ENCODE assay signal across 20 cellular contexts in genomic region chr21:32248616-32249550, GRCh38. TPM values are rescaled to one million over a fixed set of nuclear protein-coding genes. Genes with fewer than 3 reads are reported as not detected.
DNase-seq lines count a peak whose midpoint lies in the region; ATAC-seq, FAIRE-seq and TF ChIP-seq lines count a peak whose summit lies in the region.
"Had no signal": no experiment of that assay in that cellular context is flagged by ENCODE, and none has a peak within 500 bp of the region (broad histone marks: within the 10 kb centered on the region; RNA-seq: fewer than 3 reads in every experiment).

No MANE protein-coding gene starts in this region.

- DNase-seq in NCI-H2107 treated with DMSO at 0.1 percent for 48 hours (lab: John Stamatoyannopoulos, UW; ENCODE audit: unreplicated experiment) = peak; percentile 3
- no peak for DNase-seq in NCI-H2107 (lab: John Stamatoyannopoulos, UW)
- peak; percentile 97 for DNase-seq in NCI-H69 (lab: John Stamatoyannopoulos, UW)
- DNase-seq in endodermal cell = no peak
- DNase-seq in sciatic nerve (ENCODE audit: low spot score) = no peak
- no peak for DNase-seq in CD8-positive, alpha-beta memory T cell
- DNase-seq in HepG2 (ENCODE audit: low spot score) = no peak
- DNase-seq in stimulated activated CD4-positive, alpha-beta T cell treated with anti-CD3 and anti-CD28 coated beads, Interleukin-4, amount 100 ng/mL, for 1 hour = no peak
- DNase-seq: aorta; cortex of kidney; GDM1; KG1; left lung; naive B cell; PC-9; stimulated activated CD8-positive, alpha-beta memory T cell treated with anti-CD3 and anti-CD28 coated beads, Interleukin-4, amount 100 ng/mL, for 48 hours had no signal

- H3K4me3 Mint-ChIP-seq in endodermal cell = no peak overlapping the region
- no peak overlapping the region for H3K4me3 Mint-ChIP-seq in CD8-positive, alpha-beta memory T cell

- no peak for TF ChIP-seq POLR2A in HepG2 (IDR thresholded peaks at IDR 0.05; ENCODE audit: insufficient read depth in 1 of 2, low read depth in 2 of 2, low read length in 2 of 2)

- TF ChIP-seq EP300 in HepG2 (IDR thresholded peaks at IDR 0.05; ENCODE audit: low read depth in 2 of 2, low read length in 2 of 2) (no peak), HepG2 (CRISPR knock-in tag; IDR thresholded peaks at IDR 0.05; ENCODE audit: borderline replicate concordance) (no peak)

- TF ChIP-seq CTCF in endodermal cell (conservative IDR thresholded peaks at IDR 0.05) (no peak), HepG2 (CRISPR knock-in tag; IDR thresholded peaks at IDR 0.05) (no peak)

- no TSS peak for BruUV-seq in HepG2 (replicated peaks; lab: Mats Ljungman, UMichigan)

- no peak for TF ChIP-seq RAD21 in HepG2 (CRISPR knock-in tag; IDR thresholded peaks at IDR 0.05)

- in situ Hi-C loops in HepG2 (cut with HindIII; ENCODE audit: extremely low pct_ligation_motif_present, low pct_unique_long_range_greater_than_20kb) = no loop called here

- intact Hi-C loops in sciatic nerve (cut with DNase I) (no loop called here), HepG2 (cut with micrococcal nuclease; ENCODE audit: unreplicated experiment) (no loop called here)

- no peak overlapping the region for H3K4me2 ChIP-seq in HepG2 (ENCODE audit: low read depth, low read length)
- H3K4me2 ChIP-seq: PC-9 had no signal

- H3K27me3 Mint-ChIP-seq in endodermal cell (ENCODE audit: insufficient read depth) = no peaks in the 10 kb centered on the region
- H3K27me3 Mint-ChIP-seq in CD8-positive, alpha-beta memory T cell = peaks cover 21 to 33% of the 10 kb centered on the region in 2 donors

- H3K9me3 ChIP-seq in endodermal cell (ENCODE audit: control insufficient read depth, low read length) = no peaks in the 10 kb centered on the region
- no peaks in the 10 kb centered on the region for H3K9me3 ChIP-seq in CD8-positive, alpha-beta memory T cell (ENCODE audit: low read length)
- no peaks in the 10 kb centered on the region for H3K9me3 ChIP-seq in HepG2 (ENCODE audit: low read length)
- H3K9me3 ChIP-seq: left lung had no signal

- H3K27me3 ChIP-seq in endodermal cell (ENCODE audit: control insufficient read depth, insufficient read depth, low read length, poor library complexity, severe bottlenecking) (no peaks in the 10 kb centered on the region), HepG2 (ENCODE audit: control insufficient read depth in 1 of 2, insufficient read depth in 2 of 2, low read length in 2 of 2) (peaks cover 2 to 51% of the 10 kb centered on the region in 2 experiments; a peak in 4 of 5 replicates)
- H3K27me3 ChIP-seq in CD8-positive, alpha-beta memory T cell (ENCODE audit: insufficient read depth, low read length, poor library complexity, severe bottlenecking) = no peaks in the 10 kb centered on the region
- H3K27me3 ChIP-seq: left lung had no signal

- CTCF ChIA-PET in CD8-positive, alpha-beta memory T cell (lab: Charles Lee) = no interaction called here
- CTCF ChIA-PET in HepG2 (lab: Yijun Ruan, JAX; ENCODE audit: low intra/inter-chr PET ratio, low total read pairs) = no interaction called here

- FAIRE-seq in HepG2 (lab: Jason Lieb, UNC) = no peak

- H3K9me3 Mint-ChIP-seq in endodermal cell = no peaks in the 10 kb centered on the region
- peaks cover 3 to 12% (median 9%) of the 10 kb centered on the region in 5 donors for H3K9me3 Mint-ChIP-seq in CD8-positive, alpha-beta memory T cell

- no peaks in the 10 kb centered on the region for H4K20me1 ChIP-seq in HepG2 (ENCODE audit: insufficient read depth, low read length)

- H3K4me3 ChIP-seq in endodermal cell (ENCODE audit: low read length) = no peak overlapping the region
- H3K4me3 ChIP-seq in CD8-positive, alpha-beta memory T cell (ENCODE audit: low read length) = no peak overlapping the region
- H3K4me3 ChIP-seq in HepG2 (replicated peaks in 1 of 3; ENCODE audit: insufficient read depth in 1 of 3, low read depth in 2 of 3, low read length in 3 of 3) = no peak overlapping the region
- H3K4me3 ChIP-seq: left lung, PC-9 had no signal

- H3K36me3 ChIP-seq in endodermal cell (ENCODE audit: control insufficient read depth, insufficient read depth, low read length) (no peaks in the 10 kb centered on the region), HepG2 (replicated peaks in 1 of 2; ENCODE audit: control insufficient read depth in 1 of 2, insufficient read depth in 2 of 2, low read length in 2 of 2) (no peaks in the 10 kb centered on the region)
- no peaks in the 10 kb centered on the region for H3K36me3 ChIP-seq in CD8-positive, alpha-beta memory T cell (ENCODE audit: insufficient read depth, low read length)
- H3K36me3 ChIP-seq: left lung had no signal

- H3K4me1 ChIP-seq in endodermal cell (ENCODE audit: control insufficient read depth, insufficient read depth, low read length) (no peaks in the 10 kb centered on the region), HepG2 (ENCODE audit: insufficient read depth, low read length) (no peaks in the 10 kb centered on the region)
- H3K4me1 ChIP-seq in CD8-positive, alpha-beta memory T cell (ENCODE audit: insufficient read depth, low read length) = no peaks in the 10 kb centered on the region
- H3K4me1 ChIP-seq: left lung had no signal

- 84% methylated on average over 7 to 12 of the region's 12 CpGs for WGBS in endodermal cell (ENCODE audit: insufficient coverage in 1 of 2, insufficient read length in 1 of 2), 2 experiments
- 44% methylated on average over 10 of the region's 12 CpGs for WGBS in HepG2 (ENCODE audit: low lambda C conversion rate)

- peak; percentile 87 for ATAC-seq in sciatic nerve
- no peak for ATAC-seq in HepG2
- ATAC-seq: HCT116, left lung, right cardiac atrium had no signal

- H3K4me1 Mint-ChIP-seq in endodermal cell = peaks cover 3% of the 10 kb centered on the region
- H3K4me1 Mint-ChIP-seq in CD8-positive, alpha-beta memory T cell = no peaks in the 10 kb centered on the region
- H3K4me1 Mint-ChIP-seq: naive B cell had no signal

- peak overlapping the region; percentile 16 for H3K27ac Mint-ChIP-seq in endodermal cell
- no peak overlapping the region for H3K27ac Mint-ChIP-seq in CD8-positive, alpha-beta memory T cell
- H3K27ac Mint-ChIP-seq: activated T-helper 2 cell treated with anti-CD3 and anti-CD28 coated beads, Interferon-gamma antibody, Interleukin-2, Interleukin-4, amounts not matched to agents 10 μg/mL and 5 μg/mL and 100 μg/mL, durations not matched to agents 14 hours and 24 hours and 36 hours; naive B cell had no signal

- no peak overlapping the region for H3K9ac ChIP-seq in endodermal cell (ENCODE audit: extremely low read depth, low read length, poor library complexity, severe bottlenecking)
- no peak overlapping the region for H3K9ac ChIP-seq in HepG2 (ENCODE audit: insufficient read depth, low read depth, low read length)

- no peaks in the 10 kb centered on the region for H3K79me2 ChIP-seq in HepG2 (ENCODE audit: insufficient read depth, low read length)

- H2AFZ ChIP-seq in HepG2 (ENCODE audit: low read length) = no peak overlapping the region
- H2AFZ ChIP-seq: PC-9 had no signal

- H3K27ac ChIP-seq in endodermal cell (ENCODE audit: low read depth, low read length) (peak overlapping the region; percentile 36), HepG2 (ENCODE audit: extremely low read length, insufficient read depth, low read length) (no peak overlapping the region)
- no peak overlapping the region for H3K27ac ChIP-seq in CD8-positive, alpha-beta memory T cell (ENCODE audit: low read depth, low read length)
- H3K27ac ChIP-seq: left lung, PC-9 had no signal

- POLR2A ChIA-PET in CD8-positive, alpha-beta memory T cell (lab: Charles Lee) = no interaction called here
- POLR2A ChIA-PET in HepG2 (lab: Yijun Ruan, JAX) = no interaction called here

- H3K36me3 Mint-ChIP-seq in endodermal cell (ENCODE audit: low read depth) = no peaks in the 10 kb centered on the region
- H3K36me3 Mint-ChIP-seq in CD8-positive, alpha-beta memory T cell = peaks cover 0 to 3% (median 1%) of the 10 kb centered on the region in 3 donors

RNA-seq across cellular contexts. Expression of gene MIS18A, which starts 30.0 kb away (rescaled TPM):
- 10 to 100 TPM; 46.4 to 48.3 TPM for total RNA-seq in endodermal cell
- 43.2 TPM for polyA plus RNA-seq in endodermal cell (2013, experiment 1 of 2)
- polyA plus RNA-seq in endodermal cell (2013, experiment 2 of 2) = 39.6 TPM
- 6.6 TPM for total RNA-seq in sciatic nerve
- 10 to 100 TPM; 27.6 to 29.7 TPM for total RNA-seq in CD8-positive, alpha-beta memory T cell
- polyA plus RNA-seq in CD8-positive, alpha-beta memory T cell = 10.7 TPM
- total RNA-seq in HepG2 (2016; rRNA removed; fragmentation: Illumina TruSeq; extraction: Trizol) = 41.4 and 58.3 TPM in 2 replicates
- total RNA-seq in HepG2 (2016; cell fraction: cytosol; rRNA removed; fragmentation: Illumina TruSeq; extraction: Trizol; ENCODE audit: low read depth) = 7.4 and 7.8 TPM in 2 replicates
- total RNA-seq in HepG2 (2016; cell fraction: insoluble cytoplasmic fraction; rRNA removed; fragmentation: Illumina TruSeq; extraction: Trizol) = 40.8 and 61.3 TPM in 2 replicates
- total RNA-seq in HepG2 (2016; cell fraction: membrane; rRNA removed; fragmentation: Illumina TruSeq; extraction: Trizol) = 19.3 and 20.0 TPM in 2 replicates
- 14.1 and 15.8 TPM in 2 replicates for total RNA-seq in HepG2 (2016; cell fraction: nucleus; rRNA removed; fragmentation: Illumina TruSeq; extraction: Trizol)
- polyA plus RNA-seq in HepG2 (2011; rRNA removed) = 5.8 and 11.2 TPM in 2 replicates
- polyA plus RNA-seq in HepG2 (2011; cell fraction: cytosol; rRNA removed) = 8.6 and 12.2 TPM in 2 replicates
- polyA plus RNA-seq in HepG2 (2011; cell fraction: nucleus; rRNA removed) = 2.3 and 2.5 TPM in 2 replicates
- 7.5 and 12.7 TPM in 2 replicates for polyA plus RNA-seq in HepG2 (2012)
- 7.4 and 7.6 TPM in 2 replicates for polyA plus RNA-seq in HepG2 (2016; cell fraction: cytosol; fragmentation: Illumina TruSeq; extraction: Trizol; ENCODE audit: low read depth)
- 70.0 and 79.3 TPM in 2 replicates for polyA plus RNA-seq in HepG2 (2016; cell fraction: insoluble cytoplasmic fraction; fragmentation: Illumina TruSeq; extraction: Trizol; ENCODE audit: low read depth)
- polyA plus RNA-seq in HepG2 (2016; cell fraction: membrane; fragmentation: Illumina TruSeq; extraction: Trizol; ENCODE audit: low read depth) = 16.0 and 16.2 TPM in 2 replicates
- 29.4 and 31.6 TPM in 2 replicates for polyA plus RNA-seq in HepG2 (2016; cell fraction: nucleus; fragmentation: Illumina TruSeq; extraction: Trizol; ENCODE audit: insufficient read depth, low read depth)
- polyA minus RNA-seq in HepG2 (2011; rRNA and poly(A)+ RNA removed; ENCODE audit: low replicate concordance) = 2.9 and 4.2 TPM in 2 replicates
- 3.0 and 4.8 TPM in 2 replicates for polyA minus RNA-seq in HepG2 (2011; cell fraction: cytosol; rRNA and poly(A)+ RNA removed)
- polyA minus RNA-seq in HepG2 (2011; cell fraction: nucleus; rRNA and poly(A)+ RNA removed) = 2.1 and 4.4 TPM in 2 replicates

RNA-seq across cellular contexts. Expression of gene MRAP, which starts 49.8 kb away (rescaled TPM):
- not detected for total RNA-seq in endodermal cell
- polyA plus RNA-seq in endodermal cell (2013, experiment 1 of 2) = not detected
- polyA plus RNA-seq in endodermal cell (2013, experiment 2 of 2) = not detected
- 5.8 TPM for total RNA-seq in sciatic nerve
- not detected for total RNA-seq in CD8-positive, alpha-beta memory T cell
- polyA plus RNA-seq in CD8-positive, alpha-beta memory T cell = not detected
- 0.88 and 1.2 TPM in 2 replicates for total RNA-seq in HepG2 (2016; rRNA removed; fragmentation: Illumina TruSeq; extraction: Trizol)
- total RNA-seq in HepG2 (2016; cell fraction: cytosol; rRNA removed; fragmentation: Illumina TruSeq; extraction: Trizol; ENCODE audit: low read depth) = 0.62 and 1.0 TPM in 2 replicates
- 1.5 and 1.9 TPM in 2 replicates for total RNA-seq in HepG2 (2016; cell fraction: insoluble cytoplasmic fraction; rRNA removed; fragmentation: Illumina TruSeq; extraction: Trizol)
- total RNA-seq in HepG2 (2016; cell fraction: membrane; rRNA removed; fragmentation: Illumina TruSeq; extraction: Trizol) = 0.65 and 1.1 TPM in 2 replicates
- 0.85 and 1.5 TPM in 2 replicates for total RNA-seq in HepG2 (2016; cell fraction: nucleus; rRNA removed; fragmentation: Illumina TruSeq; extraction: Trizol)
- 0.46 and 0.57 TPM in 2 replicates for polyA plus RNA-seq in HepG2 (2011; rRNA removed)
- polyA plus RNA-seq in HepG2 (2011; cell fraction: cytosol; rRNA removed) = 0.27 and 0.59 TPM in 2 replicates
- 0.21 and 0.39 TPM in 2 replicates for polyA plus RNA-seq in HepG2 (2011; cell fraction: nucleus; rRNA removed)
- not detected in 2 replicates for polyA plus RNA-seq in HepG2 (2012)
- 0.73 and 1.00 TPM in 2 replicates for polyA plus RNA-seq in HepG2 (2016; cell fraction: cytosol; fragmentation: Illumina TruSeq; extraction: Trizol; ENCODE audit: low read depth)
- 1.3 and 1.7 TPM in 2 replicates for polyA plus RNA-seq in HepG2 (2016; cell fraction: insoluble cytoplasmic fraction; fragmentation: Illumina TruSeq; extraction: Trizol; ENCODE audit: low read depth)
- 0.56 and 0.84 TPM in 2 replicates for polyA plus RNA-seq in HepG2 (2016; cell fraction: membrane; fragmentation: Illumina TruSeq; extraction: Trizol; ENCODE audit: low read depth)
- polyA plus RNA-seq in HepG2 (2016; cell fraction: nucleus; fragmentation: Illumina TruSeq; extraction: Trizol; ENCODE audit: insufficient read depth, low read depth) = 1.9 and 2.4 TPM in 2 replicates
- polyA minus RNA-seq in HepG2 (2011; rRNA and poly(A)+ RNA removed; ENCODE audit: low replicate concordance) = 1.4 TPM in 1 of 2 replicates, not detected in the other
- polyA minus RNA-seq in HepG2 (2011; cell fraction: cytosol; rRNA and poly(A)+ RNA removed) = not detected in 2 replicates
- polyA minus RNA-seq in HepG2 (2011; cell fraction: nucleus; rRNA and poly(A)+ RNA removed) = 0.90 TPM in 1 of 2 replicates, not detected in the other
- total RNA-seq: A172; activated T-helper 2 cell treated with anti-CD3 and anti-CD28 coated beads, Interferon-gamma antibody, Interleukin-2, Interleukin-4, amounts not matched to agents 10 μg/mL and 5 μg/mL and 100 μg/mL, durations not matched to agents 14 hours and 24 hours and 36 hours; PC-9 had no signal

Comparison
In these comparisons a context has a peak if more than half of its experiments do, and no peak if none do; other contexts are left out.
1. DNase-seq: peak in NCI-H2107 treated with DMSO at 0.1 percent for 48 hours (single experiment) and NCI-H69 (single experiment); none in NCI-H2107 (single experiment), endodermal cell (single experiment), sciatic nerve (single experiment), CD8-positive, alpha-beta memory T cell (0 of 5), HepG2 (single experiment) and stimulated activated CD4-positive, alpha-beta T cell treated with anti-CD3 and anti-CD28 coated beads, Interleukin-4, amount 100 ng/mL, for 1 hour (single experiment).